16 cellular contexts compared by ENCODE assay signal in genomic region chr11:57772562-57772961, GRCh38. TPM values are rescaled to one million over a fixed set of nuclear protein-coding genes. Genes with fewer than 3 reads are reported as not detected.
DNase-seq lines count a peak whose midpoint lies in the region; ATAC-seq and TF ChIP-seq lines count a peak whose summit lies in the region.
"Had no signal": no experiment of that assay in that cellular context is flagged by ENCODE, and none has a peak within 500 bp of the region (broad histone marks: within the 10 kb centered on the region; RNA-seq: fewer than 3 reads in every experiment).

No MANE protein-coding gene starts in this region.

- no peak for DNase-seq in Caco-2
- no peak for DNase-seq in Panc1 (ENCODE audit: low read depth, low spot score)
- no peak for DNase-seq in endothelial cell (ENCODE audit: low spot score)
- no peak for DNase-seq in nephron progenitor cell
- DNase-seq in NCI-H446 (lab: John Stamatoyannopoulos, UW) = no peak
- DNase-seq in AG08396 (ENCODE audit: low spot score) = no peak
- DNase-seq: activated CD4-positive, alpha-beta T cell treated with anti-CD3 and anti-CD28 coated beads, Interleukin-2, amount 50 U/mL, for 4 hours; cortex of kidney; right lobe of liver; Right ventricle myocardium superior had no signal

- H3K27me3 Mint-ChIP-seq in Caco-2 (ENCODE audit: insufficient read depth, unreplicated experiment) = no peaks in the 10 kb centered on the region
- H3K27me3 Mint-ChIP-seq in endothelial cell (ENCODE audit: unreplicated experiment) = peaks cover 22% of the 10 kb centered on the region
- H3K27me3 Mint-ChIP-seq in nephron progenitor cell (ENCODE audit: low read depth, poor library complexity) = no peaks in the 10 kb centered on the region
- no peaks in the 10 kb centered on the region for H3K27me3 Mint-ChIP-seq in activated T-helper 17 cell treated with anti-CD3 and anti-CD28 coated beads, Interleukin-2, amount 50 U/mL, for 72 hours

- H3K27ac ChIP-seq in Panc1 (ENCODE audit: low read length) = peak overlapping the region; percentile 74
- H3K27ac ChIP-seq: right lobe of liver had no signal

- POLR2A ChIA-PET in Caco-2 (lab: Charles Lee) = no interaction called here
- POLR2A ChIA-PET in Panc1 (lab: Charles Lee) = interaction anchor here (0.7 kb wide), 1 partner anchor 26 kb away, joined by 9 read pairs; no protein-coding TSS in a partner anchor

- ATAC-seq in Panc1 = no peak
- no peak for ATAC-seq in activated T-helper 17 cell treated with anti-CD3 and anti-CD28 coated beads, Interleukin-2, amount 50 U/mL, for 72 hours (replicated peaks)
- ATAC-seq in HG02763 (IDR thresholded peaks at IDR 0.05; ENCODE audit: unreplicated experiment) = no peak
- ATAC-seq: right lobe of liver had no signal

- no peaks in the 10 kb centered on the region for H3K9me3 Mint-ChIP-seq in Caco-2 (ENCODE audit: unreplicated experiment)
- H3K9me3 Mint-ChIP-seq in endothelial cell (ENCODE audit: unreplicated experiment) = no peaks in the 10 kb centered on the region
- peaks cover 12% of the 10 kb centered on the region for H3K9me3 Mint-ChIP-seq in nephron progenitor cell
- H3K9me3 Mint-ChIP-seq in activated T-helper 17 cell treated with anti-CD3 and anti-CD28 coated beads, Interleukin-2, amount 50 U/mL, for 72 hours = no peaks in the 10 kb centered on the region
- H3K9me3 Mint-ChIP-seq: neural crest cell had no signal

- intact Hi-C loops in Caco-2 (cut with micrococcal nuclease; ENCODE audit: unreplicated experiment) = no loop called here
- intact Hi-C loops in Panc1 (cut with micrococcal nuclease; ENCODE audit: unreplicated experiment) = no loop called here

- H3K27me3 ChIP-seq in Caco-2 (replicated peaks; ENCODE audit: control insufficient read depth, insufficient read depth, low read length) = no peaks in the 10 kb centered on the region
- no peaks in the 10 kb centered on the region for H3K27me3 ChIP-seq in Panc1 (ENCODE audit: control insufficient read depth, insufficient read depth, low read length)
- H3K27me3 ChIP-seq: right lobe of liver, tibial nerve had no signal

- H3K36me3 Mint-ChIP-seq in Caco-2 (ENCODE audit: insufficient read depth, unreplicated experiment) (peaks cover 30% of the 10 kb centered on the region), endothelial cell (ENCODE audit: low read depth, unreplicated experiment) (peaks cover 38% of the 10 kb centered on the region), nephron progenitor cell (ENCODE audit: low read depth) (peaks cover 44% of the 10 kb centered on the region)
- H3K36me3 Mint-ChIP-seq in activated T-helper 17 cell treated with anti-CD3 and anti-CD28 coated beads, Interleukin-2, amount 50 U/mL, for 72 hours (ENCODE audit: low read depth) = no peaks in the 10 kb centered on the region

- peak overlapping the region; percentile 0 for H3K27ac Mint-ChIP-seq in Caco-2 (ENCODE audit: unreplicated experiment)
- H3K27ac Mint-ChIP-seq in endothelial cell (ENCODE audit: unreplicated experiment) = peak overlapping the region; percentile 80
- H3K27ac Mint-ChIP-seq in nephron progenitor cell = peak overlapping the region; percentile 66
- H3K27ac Mint-ChIP-seq in activated T-helper 17 cell treated with anti-CD3 and anti-CD28 coated beads, Interleukin-2, amount 50 U/mL, for 72 hours = no peak overlapping the region

- peaks cover 59% of the 10 kb centered on the region for H3K4me1 Mint-ChIP-seq in Caco-2 (ENCODE audit: low read depth, unreplicated experiment)
- H3K4me1 Mint-ChIP-seq in endothelial cell (ENCODE audit: unreplicated experiment) = peaks cover 70% of the 10 kb centered on the region
- H3K4me1 Mint-ChIP-seq in nephron progenitor cell = peaks cover 60% of the 10 kb centered on the region
- peaks cover 6% of the 10 kb centered on the region for H3K4me1 Mint-ChIP-seq in activated T-helper 17 cell treated with anti-CD3 and anti-CD28 coated beads, Interleukin-2, amount 50 U/mL, for 72 hours

- H3K4me3 ChIP-seq in Caco-2 (ENCODE audit: low read depth, low read length) = no peak overlapping the region
- H3K4me3 ChIP-seq in Panc1 (ENCODE audit: low read depth in 2 of 2, low read length in 2 of 2) = no peak overlapping the region
- H3K4me3 ChIP-seq: lung, right lobe of liver, tibial nerve had no signal

- peaks cover 71% of the 10 kb centered on the region for H3K4me1 ChIP-seq in Caco-2
- H3K4me1 ChIP-seq in Panc1 (ENCODE audit: control insufficient read depth, insufficient read depth, low read length) = peaks cover 61% of the 10 kb centered on the region

- no peaks in the 10 kb centered on the region for H3K36me3 ChIP-seq in Caco-2 (ENCODE audit: control insufficient read depth, insufficient read depth, low read length)
- no peaks in the 10 kb centered on the region for H3K36me3 ChIP-seq in Panc1 (ENCODE audit: control insufficient read depth, insufficient read depth, low read length)
- H3K36me3 ChIP-seq: right lobe of liver, tibial nerve had no signal

- no peaks in the 10 kb centered on the region for H3K9me3 ChIP-seq in Caco-2
- H3K9me3 ChIP-seq in Panc1 (ENCODE audit: control insufficient read depth, insufficient read depth, low read depth, low read length) = no peaks in the 10 kb centered on the region
- H3K9me3 ChIP-seq: right lobe of liver, tibial nerve had no signal

- CTCF ChIA-PET in Caco-2 (lab: Charles Lee) = interaction anchor here (0.6 kb wide), 1 partner anchor 9 kb away, joined by 4 read pairs; no protein-coding TSS in a partner anchor
- CTCF ChIA-PET in Panc1 (lab: Charles Lee) = interaction anchor here (0.7 kb wide), 1 partner anchor 28 kb away, joined by 5 read pairs; no protein-coding TSS in a partner anchor

- no peak for TF ChIP-seq CTCF in Caco-2 (IDR thresholded peaks at IDR 0.05; ENCODE audit: insufficient read depth in 1 of 2, low read depth in 1 of 2, low read length in 1 of 2, severe bottlenecking in 1 of 2, unreplicated experiment in 1 of 2)
- no peak for TF ChIP-seq CTCF in Panc1 (IDR thresholded peaks at IDR 0.05)
- no peak for TF ChIP-seq CTCF in endothelial cell (IDR thresholded peaks at IDR 0.05; ENCODE audit: unreplicated experiment)
- no peak for TF ChIP-seq CTCF in nephron progenitor cell (IDR thresholded peaks at IDR 0.05)

- in situ Hi-C loops in Panc1 (cut with HindIII; ENCODE audit: low pct_unique_long_range_greater_than_20kb, low sequenced_read_pairs) = no loop called here

- BruUV-seq in Caco-2 (replicated peaks; lab: Mats Ljungman, UMichigan) (no TSS peak), Panc1 (replicated peaks; lab: Mats Ljungman, UMichigan) (no TSS peak)

- H3K4me3 Mint-ChIP-seq in Caco-2 (ENCODE audit: unreplicated experiment) (no peak overlapping the region), endothelial cell (ENCODE audit: unreplicated experiment) (peak overlapping the region; percentile 78), nephron progenitor cell (no peak overlapping the region)
- H3K4me3 Mint-ChIP-seq in activated T-helper 17 cell treated with anti-CD3 and anti-CD28 coated beads, Interleukin-2, amount 50 U/mL, for 72 hours = no peak overlapping the region
- H3K4me3 Mint-ChIP-seq: neural crest cell had no signal

RNA-seq across cellular contexts. Expression of gene CTNND1, which starts 11.0 kb away (rescaled TPM):
- 223 and 225 TPM in 2 replicates for total RNA-seq in Caco-2 (2022)
- total RNA-seq in Panc1 (2021; ENCODE audit: unreplicated experiment) = 189 TPM
- 184 TPM for polyA plus RNA-seq in Panc1 (2012; ENCODE audit: insufficient read length)
- 350 TPM for total RNA-seq in endothelial cell (ENCODE audit: unreplicated experiment)
- total RNA-seq in activated T-helper 17 cell treated with anti-CD3 and anti-CD28 coated beads, Interleukin-2, amount 50 U/mL, for 72 hours = 10 to 100 TPM in 1 of 2 donors, 1 to 10 TPM in 1; 4.6 to 12.5 TPM

RNA-seq across cellular contexts. Expression of gene BTBD18, which starts 20.9 kb away (rescaled TPM):
- total RNA-seq in Caco-2 (2022) = not detected in 2 replicates
- total RNA-seq in Panc1 (2021; ENCODE audit: unreplicated experiment) = not detected
- polyA plus RNA-seq in Panc1 (2012; ENCODE audit: insufficient read length) = not detected
- not detected for total RNA-seq in endothelial cell (ENCODE audit: unreplicated experiment)
- total RNA-seq in activated T-helper 17 cell treated with anti-CD3 and anti-CD28 coated beads, Interleukin-2, amount 50 U/mL, for 72 hours = not detected
- total RNA-seq: fibroblast of lung, lung, neural crest cell, right lobe of liver, Right ventricle myocardium superior, tibial nerve had no signal
- polyA plus RNA-seq: fibroblast of lung, lung had no signal

RNA-seq across cellular contexts. Expression of gene SELENOH, which starts 31.3 kb away (rescaled TPM):
- total RNA-seq in Caco-2 (2022) (174 and 175 TPM in 2 replicates), Panc1 (2021; ENCODE audit: unreplicated experiment) (112 TPM), endothelial cell (ENCODE audit: unreplicated experiment) (210 TPM)
- 115 TPM for polyA plus RNA-seq in Panc1 (2012; ENCODE audit: insufficient read length)
- 100 to 1,000 TPM; 149 to 175 TPM for total RNA-seq in activated T-helper 17 cell treated with anti-CD3 and anti-CD28 coated beads, Interleukin-2, amount 50 U/mL, for 72 hours

Comparison
In these comparisons a context has a peak if more than half of its experiments do, and no peak if none do; other contexts are left out.
1. RNA of gene CTNND1, which starts 11.0 kb away (total RNA-seq): 350 TPM in endothelial cell (single experiment), 223 to 225 TPM in Caco-2 and 189 TPM in Panc1 (single experiment); 4.6 to 12.5 TPM in activated T-helper 17 cell treated with anti-CD3 and anti-CD28 coated beads, Interleukin-2, amount 50 U/mL, for 72 hours; every median in the first group is over 10 times any median in the second.